ENCODE assay signal across 10 cellular contexts in genomic region chr5:172855597-172856292, GRCh38. TPM values are rescaled to one million over a fixed set of nuclear protein-coding genes. Genes with fewer than 3 reads are reported as not detected.
DNase-seq lines count a peak whose midpoint lies in the region; ATAC-seq and TF ChIP-seq lines count a peak whose summit lies in the region.
"Had no signal": no experiment of that assay in that cellular context is flagged by ENCODE, and none has a peak within 500 bp of the region (broad histone marks: within the 10 kb centered on the region; RNA-seq: fewer than 3 reads in every experiment).

No MANE protein-coding gene starts in this region.

- no peaks in the 10 kb centered on the region for H3K9me3 ChIP-seq in stomach smooth muscle (ENCODE audit: control insufficient read depth in 2 of 2, low read length in 2 of 2)

- 0 out of 2 replicates have a peak, but pooled peaks cover 4% of the 10 kb centered on the region for H3K4me1 ChIP-seq in GM23338 (ENCODE audit: insufficient read depth)
- H3K4me1 ChIP-seq in stomach smooth muscle (ENCODE audit: control insufficient read depth, insufficient read depth, low read length) = peaks cover 79% of the 10 kb centered on the region

- H3K79me2 ChIP-seq in GM23338 (replicated peaks; ENCODE audit: insufficient read depth) = peaks cover 92% of the 10 kb centered on the region

- no peak overlapping the region for H3K4me3 ChIP-seq in GM23338
- no peak overlapping the region for H3K4me3 ChIP-seq in stomach smooth muscle (ENCODE audit: low read length in 2 of 2)

- no peak for DNase-seq in GM23338 (ENCODE audit: low spot score)
- DNase-seq in dermis blood vessel endothelial cell = peak; percentile 91
- no peak for DNase-seq in memory B cell (ENCODE audit: low spot score in 2 of 2)
- DNase-seq in SK-N-DZ (ENCODE audit: low spot score) = no peak
- no peak for DNase-seq in NCI-H1417 (lab: John Stamatoyannopoulos, UW)
- DNase-seq: NCI-H69, T-helper 9 cell had no signal

- H4K20me1 ChIP-seq in GM23338 (replicated peaks; ENCODE audit: insufficient read depth) = peaks cover 22% of the 10 kb centered on the region

- TF ChIP-seq CTCF in GM23338 (conservative IDR thresholded peaks at IDR 0.05; ENCODE audit: low read depth in 2 of 2) = no peak

- no peak for ATAC-seq in GM23338
- no peak for ATAC-seq in memory B cell (ENCODE audit: low read depth)
- no peak for ATAC-seq in HG03095 (IDR thresholded peaks at IDR 0.05; ENCODE audit: unreplicated experiment)
- no peak for ATAC-seq in HG03135 (IDR thresholded peaks at IDR 0.05; ENCODE audit: unreplicated experiment)

- H3K27ac ChIP-seq in GM23338 (ENCODE audit: low read depth) = no peak overlapping the region
- peak overlapping the region; percentile 58 for H3K27ac ChIP-seq in stomach smooth muscle (ENCODE audit: low read length)

- peaks cover 41% of the 10 kb centered on the region for H3K4me1 Mint-ChIP-seq in GM23338
- H3K4me1 Mint-ChIP-seq in memory B cell = peaks cover 39% of the 10 kb centered on the region

- no peak overlapping the region for H3K9ac ChIP-seq in stomach smooth muscle (ENCODE audit: low read length in 2 of 2)

- no peak overlapping the region for H3K4me3 Mint-ChIP-seq in GM23338
- no peak overlapping the region for H3K4me3 Mint-ChIP-seq in memory B cell

- H3K27ac Mint-ChIP-seq in GM23338 (peak overlapping the region; percentile 66; the same call in 1 of the 2 replicates), memory B cell (peak overlapping the region; percentile 88)

- H3K36me3 ChIP-seq in GM23338 (ENCODE audit: insufficient read depth) = no peaks in the 10 kb centered on the region; the same call in 1 of the 2 replicates
- peaks cover 0 to 3% of the 10 kb centered on the region in 2 donors for H3K36me3 ChIP-seq in stomach smooth muscle (ENCODE audit: control insufficient read depth in 2 of 2, insufficient read depth in 2 of 2, low read length in 2 of 2)

- H3F3A ChIP-seq in GM23338 (replicated peaks; ENCODE audit: low read depth) = no peaks in the 10 kb centered on the region

- no peaks in the 10 kb centered on the region for H3K9me3 Mint-ChIP-seq in GM23338
- no peaks in the 10 kb centered on the region for H3K9me3 Mint-ChIP-seq in memory B cell

- no peaks in the 10 kb centered on the region for H3K27me3 ChIP-seq in GM23338 (ENCODE audit: insufficient read depth)
- H3K27me3 ChIP-seq in stomach smooth muscle (ENCODE audit: control insufficient read depth in 1 of 2, insufficient read depth in 2 of 2, low read length in 2 of 2) = no peaks in the 10 kb centered on the region

- peaks cover 12% of the 10 kb centered on the region for H3K27me3 Mint-ChIP-seq in GM23338 (ENCODE audit: insufficient read depth, low read depth, poor library complexity)
- H3K27me3 Mint-ChIP-seq in memory B cell = no peaks in the 10 kb centered on the region

- H3K36me3 Mint-ChIP-seq in GM23338 (ENCODE audit: low read depth) (peaks cover 12% of the 10 kb centered on the region), memory B cell (peaks cover 10% of the 10 kb centered on the region)

- H3K4me2 ChIP-seq in GM23338 = no peak overlapping the region

- no peaks in the 10 kb centered on the region for H3K9me2 ChIP-seq in GM23338 (ENCODE audit: insufficient read depth)

- no peak overlapping the region for H2AFZ ChIP-seq in GM23338

TF ChIP-seq in GM23338, 12 proteins besides CTCF, POLR2A, EP300 and RAD21 (continues in another document):
- no peak for TF ChIP-seq EZH2 (IDR thresholded peaks at IDR 0.05; ENCODE audit: low read depth, unreplicated experiment)
- TF ChIP-seq CREB1 (CRISPR knock-in tag; IDR thresholded peaks at IDR 0.05; ENCODE audit: low read depth) = no peak
- TF ChIP-seq JUNB (IDR thresholded peaks at IDR 0.05; ENCODE audit: unreplicated experiment) = no peak
- TF ChIP-seq REST (IDR thresholded peaks at IDR 0.05; ENCODE audit: unreplicated experiment) = no peak
- no peak for TF ChIP-seq POLR2AphosphoS5 (IDR thresholded peaks at IDR 0.05; ENCODE audit: low read depth)
- no peak for TF ChIP-seq STAT1 (IDR thresholded peaks at IDR 0.05; ENCODE audit: unreplicated experiment)
- no peak for TF ChIP-seq NANOG (IDR thresholded peaks at IDR 0.05; ENCODE audit: borderline replicate concordance)
- TF ChIP-seq ZNF114 (CRISPR knock-in tag; IDR thresholded peaks at IDR 0.05) = no peak
- no peak for TF ChIP-seq EZH2phosphoT487 (IDR thresholded peaks at IDR 0.05; ENCODE audit: unreplicated experiment)
- TF ChIP-seq ETS1 (IDR thresholded peaks at IDR 0.05) = no peak
- no peak for TF ChIP-seq ZNF331 (CRISPR knock-in tag; IDR thresholded peaks at IDR 0.05; ENCODE audit: low read depth)

RNA-seq across cellular contexts. Expression of gene ERGIC1, which starts 21.7 kb away (rescaled TPM):
- 92.2 and 99.9 TPM in 2 replicates for total RNA-seq in GM23338 (2014; rRNA removed; shearing (Covaris generic))
- polyA plus RNA-seq in GM23338 (2016; fragmentation: Nextera tagmentation; extraction: Ambion mirVana) = 21.2 and 25.2 TPM in 2 replicates
- total RNA-seq in dermis blood vessel endothelial cell = 64.0 and 137 TPM in 2 replicates
- 114 and 117 TPM in 2 replicates for polyA plus RNA-seq in SK-N-DZ (2014; cell fraction: cytosol; rRNA removed)
- polyA plus RNA-seq in SK-N-DZ (2014; cell fraction: nucleus; rRNA removed) = 53.9 and 54.7 TPM in 2 replicates
